In genomic region chr16:67672739-67673662, GRCh38 we compare ENCODE assay signal across 8 cellular contexts. TPM values are rescaled to one million over a fixed set of nuclear protein-coding genes. Genes with fewer than 3 reads are reported as not detected.
DNase-seq lines count a peak whose midpoint lies in the region; ATAC-seq and TF ChIP-seq lines count a peak whose summit lies in the region.

No MANE protein-coding gene starts in this region.

- CTCF ChIA-PET in Calu3 (lab: Charles Lee) (interaction anchor here (0.6 to 1.8 kb wide), 8 partner anchors 10 to 265 kb away, joined by 3 to 10 read pairs (median 4); partner anchors contain the start of genes GFOD2, RANBP10 and TSNAXIP1), SK-N-SH (lab: Yijun Ruan, JAX) (interaction anchor here (0.6 to 18.3 kb wide), 42 partner anchors 9 to 395 kb away, joined by 3 to 246 read pairs (median 5); partner anchors contain the start of genes ACD, ATP6V0D1, CARMIL2 and CTCF)

- H3K9me3 Mint-ChIP-seq in Calu3 (ENCODE audit: low read depth, unreplicated experiment) (no peaks in the 10 kb centered on the region), brain (no peaks in the 10 kb centered on the region)

- no peaks in the 10 kb centered on the region for H3K9me2 ChIP-seq in SK-N-SH

- no peak overlapping the region for H3K4me2 ChIP-seq in SK-N-SH

- H3K36me3 ChIP-seq in SK-N-SH (replicated peaks in 1 of 2; ENCODE audit: control insufficient read depth in 1 of 2, insufficient read depth in 2 of 2, low read length in 1 of 2) = peaks cover 5 to 6% of the 10 kb centered on the region in 2 experiments

- POLR2A ChIA-PET in SK-N-SH (lab: Yijun Ruan, JAX) = no interaction called here

- intact Hi-C loops in Calu3 (cut with micrococcal nuclease; ENCODE audit: unreplicated experiment) = loop anchor here (2.0 kb wide), 1 partner anchor 256 kb away; no protein-coding TSS in a partner anchor

- no peak overlapping the region for H3K9ac ChIP-seq in SK-N-SH

- H3F3A ChIP-seq in SK-N-SH (replicated peaks; ENCODE audit: insufficient read depth) = peaks cover 9% of the 10 kb centered on the region

- no TSS peak for BruUV-seq in Calu3 (replicated peaks; lab: Mats Ljungman, UMichigan)

- H3K36me3 Mint-ChIP-seq in Calu3 (ENCODE audit: insufficient read depth, unreplicated experiment) (peaks cover 21% of the 10 kb centered on the region), brain (peaks cover 26% of the 10 kb centered on the region)

- TF ChIP-seq EP300 in SK-N-SH (IDR thresholded peaks at IDR 0.05; ENCODE audit: borderline replicate concordance in 1 of 2, low read depth in 1 of 2, low read length in 1 of 2) = no peak

- ATAC-seq in GM21515 (IDR thresholded peaks at IDR 0.05; ENCODE audit: unreplicated experiment) (no peak), HG03097 (IDR thresholded peaks at IDR 0.05; ENCODE audit: low FRiP score, unreplicated experiment) (no peak)

- H3K79me2 ChIP-seq in SK-N-SH (ENCODE audit: insufficient read depth) = no peaks in the 10 kb centered on the region

- H3K27me3 ChIP-seq in HL-60 (ENCODE audit: insufficient read depth, poor library complexity, severe bottlenecking) = no peaks in the 10 kb centered on the region
- no peaks in the 10 kb centered on the region for H3K27me3 ChIP-seq in SK-N-SH (ENCODE audit: insufficient read depth)

- peak; percentile 82 for TF ChIP-seq RAD21 in SK-N-SH (IDR thresholded peaks at IDR 0.05; ENCODE audit: low read length)

- DNase-seq in Calu3 = peak; percentile 71
- DNase-seq in HL-60 (ENCODE audit: low read depth in 1 of 2, low spot score in 1 of 2) = peak; percentile 47 to 84
- DNase-seq in SK-N-SH = peak; percentile 84
- DNase-seq in hypothalamus (lab: John Stamatoyannopoulos, UW) = peak in 33 of 51 donors; percentile 9 to 72 (median 38)
- peak; percentile 22 for DNase-seq in skeletal muscle cell (ENCODE audit: low read depth)

- no peak overlapping the region for H2AFZ ChIP-seq in SK-N-SH (ENCODE audit: low read depth)

- peak; percentile 60 for TF ChIP-seq CTCF in Calu3 (IDR thresholded peaks at IDR 0.05; ENCODE audit: unreplicated experiment)
- TF ChIP-seq CTCF in HL-60 (IDR thresholded peaks at IDR 0.05; ENCODE audit: insufficient read depth, low read length) = peak; percentile 80
- TF ChIP-seq CTCF in SK-N-SH (IDR thresholded peaks at IDR 0.05) = peak; percentile 76
- TF ChIP-seq CTCF in brain (conservative IDR thresholded peaks at IDR 0.05) = peak; percentile 64 to 71

- H3K27me3 Mint-ChIP-seq in Calu3 (ENCODE audit: unreplicated experiment) (no peaks in the 10 kb centered on the region), brain (no peaks in the 10 kb centered on the region)

- peaks cover 15 to 31% of the 10 kb centered on the region in 2 experiments; a peak in 2 of 4 replicates for H3K4me1 ChIP-seq in SK-N-SH (ENCODE audit: control insufficient read depth in 1 of 2, insufficient read depth in 2 of 2, low read depth in 1 of 2, low read length in 1 of 2)

- H3K4me3 ChIP-seq in HL-60 (replicated peaks; ENCODE audit: insufficient read depth, low read length) = no peak overlapping the region
- no peak overlapping the region; a peak in 1 of 4 replicates for H3K4me3 ChIP-seq in SK-N-SH (ENCODE audit: low read depth in 2 of 2, low read length in 1 of 2)
- no peak overlapping the region for H3K4me3 ChIP-seq in skeletal muscle cell (ENCODE audit: low read depth, low read length)

- WGBS in SK-N-SH (ENCODE audit: low lambda C conversion rate) = 52% methylated on average over 12 of the region's 13 CpGs

- H4K20me1 ChIP-seq in SK-N-SH (ENCODE audit: insufficient read depth) = no peaks in the 10 kb centered on the region

- peak overlapping the region; percentile 31 for H3K27ac Mint-ChIP-seq in Calu3 (ENCODE audit: unreplicated experiment)
- peak overlapping the region in 4 of 5 experiments; percentile 10 to 76 (median 46) for H3K27ac Mint-ChIP-seq in brain

- peak overlapping the region; percentile 59 for H3K27ac ChIP-seq in HL-60 (replicated peaks)
- peak overlapping the region; percentile 32 to 69; a peak in 3 of 4 replicates for H3K27ac ChIP-seq in SK-N-SH (ENCODE audit: low read depth in 2 of 2, low read length in 1 of 2)

- no peaks in the 10 kb centered on the region for H3K9me3 ChIP-seq in SK-N-SH

- H3K4me3 Mint-ChIP-seq in Calu3 (ENCODE audit: low read depth, unreplicated experiment) (no peak overlapping the region), brain (peak overlapping the region in 1 of 5 experiments; percentile 18)

- H3K4me1 Mint-ChIP-seq in Calu3 (ENCODE audit: low read depth, unreplicated experiment) (peaks cover 13% of the 10 kb centered on the region), brain (peaks cover 18% of the 10 kb centered on the region)

TF ChIP-seq in SK-N-SH, 30 proteins besides CTCF, POLR2A, EP300 and RAD21:
- TF ChIP-seq POLR2AphosphoS5 (IDR thresholded peaks at IDR 0.05; ENCODE audit: low read depth, low read length) = no peak
- peak; percentile 62 for TF ChIP-seq SMC3 (IDR thresholded peaks at IDR 0.05; ENCODE audit: low read depth, low read length)
- TF ChIP-seq MEF2A (IDR thresholded peaks at IDR 0.05; ENCODE audit: borderline replicate concordance, low read depth) = no peak
- no peak for TF ChIP-seq TCF12 (IDR thresholded peaks at IDR 0.05)
- peak; percentile 10 for TF ChIP-seq CHD2 (IDR thresholded peaks at IDR 0.05; ENCODE audit: low read length, partially characterized antibody)

RNA-seq across cellular contexts. Expression of gene C16orf86, which starts 6.4 kb away (rescaled TPM):
- total RNA-seq in Calu3 (2022) = 0.66 and 0.68 TPM in 2 replicates
- polyA plus RNA-seq in SK-N-SH (2012; rRNA removed) = 4.3 and 5.1 TPM in 2 replicates
- 2.0 and 3.9 TPM in 2 replicates for polyA plus RNA-seq in SK-N-SH (2012; cell fraction: cytosol; rRNA removed)
- polyA plus RNA-seq in SK-N-SH (2012; cell fraction: nucleus; rRNA removed) = 13.7 and 16.4 TPM in 2 replicates
- polyA plus RNA-seq in brain (ENCODE audit: insufficient read depth, low read depth, low replicate concordance) = 6.6 TPM

RNA-seq across cellular contexts. Expression of gene ENKD1, which starts 6.5 kb away (rescaled TPM):
- 22.6 and 23.0 TPM in 2 replicates for total RNA-seq in Calu3 (2022)
- polyA plus RNA-seq in SK-N-SH (2012; rRNA removed) = 19.5 and 21.0 TPM in 2 replicates
- 8.6 and 12.2 TPM in 2 replicates for polyA plus RNA-seq in SK-N-SH (2012; cell fraction: cytosol; rRNA removed)
- 52.0 and 82.9 TPM in 2 replicates for polyA plus RNA-seq in SK-N-SH (2012; cell fraction: nucleus; rRNA removed)
- polyA plus RNA-seq in brain (ENCODE audit: insufficient read depth, low read depth, low replicate concordance) = 43.7 TPM

RNA-seq across cellular contexts. Expression of gene PARD6A, which starts 12.2 kb away (rescaled TPM):
- 9.5 and 12.3 TPM in 2 replicates for total RNA-seq in Calu3 (2022)
- polyA plus RNA-seq in SK-N-SH (2012; rRNA removed) (5.7 and 9.0 TPM in 2 replicates), brain (ENCODE audit: insufficient read depth, low read depth, low replicate concordance) (39.6 TPM)
- 4.1 and 6.2 TPM in 2 replicates for polyA plus RNA-seq in SK-N-SH (2012; cell fraction: cytosol; rRNA removed)
- 3.3 and 3.4 TPM in 2 replicates for polyA plus RNA-seq in SK-N-SH (2012; cell fraction: nucleus; rRNA removed)

RNA-seq across cellular contexts. Expression of gene ACD, which starts 12.9 kb away (rescaled TPM):
- total RNA-seq in Calu3 (2022) = 44.0 and 49.9 TPM in 2 replicates
- polyA plus RNA-seq in SK-N-SH (2012; rRNA removed) (31.3 and 37.8 TPM in 2 replicates), brain (ENCODE audit: insufficient read depth, low read depth, low replicate concordance) (59.2 TPM)
- 12.3 and 19.7 TPM in 2 replicates for polyA plus RNA-seq in SK-N-SH (2012; cell fraction: cytosol; rRNA removed)
- 79.0 and 110 TPM in 2 replicates for polyA plus RNA-seq in SK-N-SH (2012; cell fraction: nucleus; rRNA removed)

RNA-seq across cellular contexts. Expression of gene CARMIL2, which starts 28.1 kb away (rescaled TPM):
- 4.4 and 4.9 TPM in 2 replicates for total RNA-seq in Calu3 (2022)
- polyA plus RNA-seq in SK-N-SH (2012; rRNA removed) = 4.4 and 4.9 TPM in 2 replicates
- polyA plus RNA-seq in SK-N-SH (2012; cell fraction: cytosol; rRNA removed) = 0.66 and 0.98 TPM in 2 replicates
- polyA plus RNA-seq in SK-N-SH (2012; cell fraction: nucleus; rRNA removed) = 30.1 and 51.0 TPM in 2 replicates
- 36.1 TPM for polyA plus RNA-seq in brain (ENCODE audit: insufficient read depth, low read depth, low replicate concordance)

Comparison
In these comparisons a context has a peak if more than half of its experiments do, and no peak if none do; other contexts are left out.
1. DNase-seq: peak in every context shown above with its lines; median percentile 84 in SK-N-SH; 71 in Calu3; 66 in HL-60; 38 in hypothalamus; 22 in skeletal muscle cell.